Comparison of ENCODE assay signal across 8 cellular contexts in the genomic region with DNA sequence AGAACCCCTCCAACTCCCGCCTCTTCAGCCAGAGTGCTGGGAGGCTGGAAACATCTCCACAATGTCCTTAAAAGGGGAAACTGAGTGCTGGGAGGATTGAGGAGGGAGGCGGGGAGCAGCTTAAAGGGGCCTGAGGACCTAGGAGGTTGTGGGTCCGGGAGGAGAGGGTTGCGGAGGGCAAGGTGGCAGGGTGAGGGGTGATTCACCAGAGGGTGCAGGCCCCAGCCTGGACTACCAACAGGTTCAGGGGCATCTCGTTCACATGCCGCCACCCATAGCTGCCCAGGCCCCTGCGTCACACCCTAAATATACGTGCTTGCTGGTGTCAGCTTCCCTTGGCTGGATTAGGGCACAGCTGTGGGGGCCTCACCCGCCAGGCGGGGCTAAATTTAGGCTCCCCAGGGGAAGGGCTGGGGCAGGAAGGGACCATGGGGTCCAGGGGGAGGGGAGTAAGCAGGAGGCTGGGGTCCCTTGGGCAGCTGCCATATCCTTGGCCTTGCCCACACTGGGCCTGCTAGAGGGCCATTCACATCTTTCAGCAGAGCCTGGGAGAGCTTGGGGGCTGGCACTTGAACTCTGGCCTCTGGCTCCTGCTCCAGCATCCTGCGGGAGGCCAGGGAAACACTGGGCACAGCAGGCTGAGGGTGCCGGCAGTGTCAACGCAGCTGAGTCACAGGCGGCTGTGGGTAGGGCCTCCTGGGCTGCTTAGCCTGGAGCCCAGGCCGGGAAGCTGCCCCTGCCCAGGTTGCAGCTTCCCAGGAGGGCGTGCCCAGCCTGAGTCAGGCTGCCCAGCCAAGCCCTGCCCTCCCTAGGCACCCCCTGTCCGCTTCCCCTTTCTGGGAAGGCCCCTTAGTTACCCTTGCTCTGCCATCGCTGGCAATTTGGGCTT. TPM values are rescaled to one million over a fixed set of nuclear protein-coding genes. Genes with fewer than 3 reads are reported as not detected.
DNase-seq lines count a peak whose midpoint lies in the region; ATAC-seq and TF ChIP-seq lines count a peak whose summit lies in the region.

No MANE protein-coding gene starts in this region.

- H3K27ac Mint-ChIP-seq in activated naive CD8-positive, alpha-beta T cell treated with anti-CD3 and anti-CD28 coated beads, Interleukin-2, amount 10 ng/mL, durations not matched to agents 7 days and 5 days = peak overlapping the region; percentile 78

- DNase-seq in MV-4-11 (lab: John Stamatoyannopoulos, UW) = peak; percentile 75
- DNase-seq in activated naive CD8-positive, alpha-beta T cell treated with anti-CD3 and anti-CD28 coated beads, Interleukin-2, amount 10 ng/mL, durations not matched to agents 7 days and 5 days = no peak
- DNase-seq in right atrium auricular region (ENCODE audit: low spot score) = peak; percentile 84
- DNase-seq in NCI-H345 (lab: John Stamatoyannopoulos, UW) = no peak

- H3K27ac ChIP-seq in right atrium auricular region = peak overlapping the region; percentile 94 to 97

- 0 out of 2 replicates have a peak overlapping the region, but pooled peaks have one; percentile 44 for H3K9ac ChIP-seq in ES-I3 (ENCODE audit: low read depth, low read length)
- peak overlapping the region; percentile 84 for H3K9ac ChIP-seq in skeletal muscle satellite cell (ENCODE audit: low read depth, low read length)

- H3K9me3 Mint-ChIP-seq in activated naive CD8-positive, alpha-beta T cell treated with anti-CD3 and anti-CD28 coated beads, Interleukin-2, amount 10 ng/mL, durations not matched to agents 7 days and 5 days = no peaks in the 10 kb centered on the region

- H3K9me3 ChIP-seq in ES-I3 (ENCODE audit: control insufficient read depth, insufficient read depth, low read length) (no peaks in the 10 kb centered on the region), right atrium auricular region (no peaks in the 10 kb centered on the region), skeletal muscle satellite cell (replicated peaks; ENCODE audit: low read length) (no peaks in the 10 kb centered on the region)

- peak overlapping the region; percentile 96 for H3K4me2 ChIP-seq in skeletal muscle satellite cell (ENCODE audit: low read length)

- H3K4me1 Mint-ChIP-seq in activated naive CD8-positive, alpha-beta T cell treated with anti-CD3 and anti-CD28 coated beads, Interleukin-2, amount 10 ng/mL, durations not matched to agents 7 days and 5 days = peaks cover 35% of the 10 kb centered on the region

- no peak for ATAC-seq in activated naive CD8-positive, alpha-beta T cell treated with anti-CD3 and anti-CD28 coated beads, Interleukin-2, amount 10 ng/mL, durations not matched to agents 7 days and 5 days (ENCODE audit: low read depth)
- no peak for ATAC-seq in GM21423 (IDR thresholded peaks at IDR 0.05; ENCODE audit: unreplicated experiment)
- no peak for ATAC-seq in GM21360 (IDR thresholded peaks at IDR 0.05; ENCODE audit: unreplicated experiment)

- POLR2A ChIA-PET in activated naive CD8-positive, alpha-beta T cell treated with anti-CD3 and anti-CD28 coated beads, Interleukin-2, amount 10 ng/mL, durations not matched to agents 7 days and 5 days (lab: Charles Lee) = interaction anchor here (0.6 to 4.9 kb wide), 12 partner anchors 9 to 77 kb away, joined by 3 to 107 read pairs (median 5); partner anchors contain the start of gene PCNX3

- peak overlapping the region; percentile 88 for H3K4me3 Mint-ChIP-seq in activated naive CD8-positive, alpha-beta T cell treated with anti-CD3 and anti-CD28 coated beads, Interleukin-2, amount 10 ng/mL, durations not matched to agents 7 days and 5 days

- H3K36me3 Mint-ChIP-seq in activated naive CD8-positive, alpha-beta T cell treated with anti-CD3 and anti-CD28 coated beads, Interleukin-2, amount 10 ng/mL, durations not matched to agents 7 days and 5 days = peaks cover 14% of the 10 kb centered on the region

- no peaks in the 10 kb centered on the region for H3K27me3 Mint-ChIP-seq in activated naive CD8-positive, alpha-beta T cell treated with anti-CD3 and anti-CD28 coated beads, Interleukin-2, amount 10 ng/mL, durations not matched to agents 7 days and 5 days

- H3K4me3 ChIP-seq in right atrium auricular region (peak overlapping the region; percentile 66 to 84), skeletal muscle satellite cell (ENCODE audit: low read length) (peak overlapping the region; percentile 76)

- TF ChIP-seq CTCF in right atrium auricular region (IDR thresholded peaks at IDR 0.05) = no peak

- no peaks in the 10 kb centered on the region for H3K27me3 ChIP-seq in right atrium auricular region
- H3K27me3 ChIP-seq in skeletal muscle satellite cell (ENCODE audit: control insufficient read depth, insufficient read depth, low read length) = no peaks in the 10 kb centered on the region

- H3K4me1 ChIP-seq in ES-I3 (ENCODE audit: insufficient read depth, low read length) = peaks cover 11% of the 10 kb centered on the region; the same call in 1 of the 2 replicates
- H3K4me1 ChIP-seq in right atrium auricular region = peaks cover 0 to 57% of the 10 kb centered on the region in 2 donors
- peaks cover 46% of the 10 kb centered on the region for H3K4me1 ChIP-seq in skeletal muscle satellite cell (ENCODE audit: control insufficient read depth, insufficient read depth, low read length)

- H3K36me3 ChIP-seq in ES-I3 (ENCODE audit: insufficient read depth, low read length) (no peaks in the 10 kb centered on the region), right atrium auricular region (peaks cover 34% of the 10 kb centered on the region), skeletal muscle satellite cell (ENCODE audit: insufficient read depth, low read length) (peaks cover 29% of the 10 kb centered on the region)

RNA-seq across cellular contexts. Expression of gene EHBP1L1, which starts 1.3 kb away (rescaled TPM):
- 100 to 1,000 TPM; 118 to 120 TPM for total RNA-seq in activated naive CD8-positive, alpha-beta T cell treated with anti-CD3 and anti-CD28 coated beads, Interleukin-2, amount 10 ng/mL, durations not matched to agents 7 days and 5 days
- 10 to 100 TPM; 20.5 to 85.3 TPM for total RNA-seq in right atrium auricular region
- 35.0 and 44.8 TPM in 2 replicates for total RNA-seq in skeletal muscle satellite cell (2012; rRNA removed)

RNA-seq across cellular contexts. Expression of gene FAM89B, which starts 4.8 kb away (rescaled TPM):
- total RNA-seq in activated naive CD8-positive, alpha-beta T cell treated with anti-CD3 and anti-CD28 coated beads, Interleukin-2, amount 10 ng/mL, durations not matched to agents 7 days and 5 days = 10 to 100 TPM; 40.9 to 44.1 TPM
- 10 to 100 TPM; 25.7 to 51.0 TPM for total RNA-seq in right atrium auricular region
- total RNA-seq in skeletal muscle satellite cell (2012; rRNA removed) = 13.4 and 21.8 TPM in 2 replicates

RNA-seq across cellular contexts. Expression of gene ZNRD2, which starts 6.8 kb away (rescaled TPM):
- total RNA-seq in activated naive CD8-positive, alpha-beta T cell treated with anti-CD3 and anti-CD28 coated beads, Interleukin-2, amount 10 ng/mL, durations not matched to agents 7 days and 5 days = 10 to 100 TPM; 27.2 to 30.0 TPM
- total RNA-seq in right atrium auricular region = 10 to 100 TPM; 36.1 to 50.6 TPM
- 77.6 and 102 TPM in 2 replicates for total RNA-seq in skeletal muscle satellite cell (2012; rRNA removed)

RNA-seq across cellular contexts. Expression of gene KCNK7, which starts 18.5 kb away (rescaled TPM):
- total RNA-seq in activated naive CD8-positive, alpha-beta T cell treated with anti-CD3 and anti-CD28 coated beads, Interleukin-2, amount 10 ng/mL, durations not matched to agents 7 days and 5 days = 1 to 10 TPM in 1 of 2 experiments, under 1 TPM in 1; 0.96 to 1.0 TPM
- total RNA-seq in right atrium auricular region = under 1 TPM in 1 of 2 donors, not detected in 1; 0.39 TPM
- 0.25 and 0.44 TPM in 2 replicates for total RNA-seq in skeletal muscle satellite cell (2012; rRNA removed)

RNA-seq across cellular contexts. Expression of gene LTBP3, which starts 19.0 kb away (rescaled TPM):
- total RNA-seq in activated naive CD8-positive, alpha-beta T cell treated with anti-CD3 and anti-CD28 coated beads, Interleukin-2, amount 10 ng/mL, durations not matched to agents 7 days and 5 days = 100 to 1,000 TPM; 116 to 119 TPM
- total RNA-seq in right atrium auricular region = 100 to 1,000 TPM; 114 to 161 TPM
- total RNA-seq in skeletal muscle satellite cell (2012; rRNA removed) = 40.0 and 50.7 TPM in 2 replicates

Comparison
In these comparisons a context has a peak if more than half of its experiments do, and no peak if none do; other contexts are left out.
1. DNase-seq: peak in MV-4-11 (single experiment) and right atrium auricular region (single experiment); none in activated naive CD8-positive, alpha-beta T cell treated with anti-CD3 and anti-CD28 coated beads, Interleukin-2, amount 10 ng/mL, durations not matched to agents 7 days and 5 days (single experiment) and NCI-H345 (single experiment).